Comparison of ENCODE assay signal across 23 cellular contexts in the genomic region with DNA sequence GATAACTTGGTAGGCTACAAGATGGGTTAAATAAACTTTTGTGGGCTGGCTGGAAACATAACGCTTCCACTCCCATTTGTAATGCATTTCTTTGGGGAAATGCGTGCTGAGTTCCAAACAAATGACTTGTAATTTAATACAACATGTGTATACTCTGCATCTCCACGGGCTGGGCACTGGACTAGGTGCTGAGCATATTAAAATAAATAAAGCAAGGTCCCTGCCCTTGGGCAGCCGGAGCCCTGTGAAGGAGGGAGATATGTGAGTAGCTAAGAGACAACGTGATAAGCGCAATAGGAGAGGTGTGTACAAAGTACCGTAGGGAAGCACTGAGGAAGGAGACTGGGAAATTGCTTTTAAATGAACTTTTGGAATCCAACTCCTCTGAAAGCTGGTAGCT.
DNase-seq lines count a peak whose midpoint lies in the region; ATAC-seq and TF ChIP-seq lines count a peak whose summit lies in the region.
"Had no signal": no experiment of that assay in that cellular context is flagged by ENCODE, and none has a peak within 500 bp of the region (broad histone marks: within the 10 kb centered on the region; RNA-seq: fewer than 3 reads in every experiment).

No MANE protein-coding gene starts in this region.

- DNase-seq in Right ventricle myocardium inferior (ENCODE audit: missing footprints) (no peak), left ventricle myocardium inferior (no peak), iris pigment epithelial cell (ENCODE audit: low read depth) (peak; percentile 73), dedifferentiated amniotic fluid mesenchymal stem cell (ENCODE audit: extremely low spot score) (no peak), hippocampal formation (lab: John Stamatoyannopoulos, UW) (no peak)
- no peak for DNase-seq in activated T-helper 2 cell treated with anti-CD3 and anti-CD28 coated beads, Interferon-gamma antibody, Interleukin-2, Interleukin-4, amounts not matched to agents 10 μg/mL and 5 μg/mL and 100 μg/mL, durations not matched to agents 14 hours and 24 hours and 36 hours (ENCODE audit: low spot score)
- no peak for DNase-seq in effector CD4-positive, alpha-beta T cell
- DNase-seq in stimulated activated CD4-positive, alpha-beta T cell treated with anti-CD3 and anti-CD28 coated beads, Interleukin-2, amount 100 ng/mL, for 48 hours, result no peak
- DNase-seq: activated CD4-positive, alpha-beta T cell treated with anti-CD3 and anti-CD28 coated beads, Interleukin-2, amount 50 U/mL, for 1 hour; activated effector memory CD4-positive, alpha-beta T cell treated with Interleukin-2 at 50 U/mL for 16 hours; COR-L47; dermis blood vessel endothelial cell; GF-D8; KG1; kidney glomerular epithelial cell; NCI-H1105; NCI-H226; SHP77 treated with DMSO at 0.1 percent for 48 hours; spleen; stimulated activated naive CD8-positive, alpha-beta T cell treated with anti-CD3 and anti-CD28 coated beads, Interleukin-15, Interleukin-2, amounts not matched to agents 100 U/mL and 50 U/mL, for 24 hours; upper lobe of right lung had no signal

- no peak for TF ChIP-seq CTCF in left ventricle myocardium inferior (IDR thresholded peaks at IDR 0.05; ENCODE audit: borderline replicate concordance)

- peaks cover 9% of the 10 kb centered on the region for H3K4me1 ChIP-seq in left ventricle myocardium inferior
- H3K4me1 ChIP-seq: parathyroid adenoma, spleen, upper lobe of right lung had no signal

- H3K4me1 Mint-ChIP-seq in activated T-helper 2 cell treated with anti-CD3 and anti-CD28 coated beads, Interferon-gamma antibody, Interleukin-2, Interleukin-4, amounts not matched to agents 10 μg/mL and 5 μg/mL and 100 μg/mL, durations not matched to agents 14 hours and 24 hours and 36 hours (ENCODE audit: low read depth), result peaks cover 38% of the 10 kb centered on the region

- no peak overlapping the region for H3K4me3 Mint-ChIP-seq in activated T-helper 2 cell treated with anti-CD3 and anti-CD28 coated beads, Interferon-gamma antibody, Interleukin-2, Interleukin-4, amounts not matched to agents 10 μg/mL and 5 μg/mL and 100 μg/mL, durations not matched to agents 14 hours and 24 hours and 36 hours (ENCODE audit: low read depth)

- no peak overlapping the region for H3K4me3 ChIP-seq in left ventricle myocardium inferior
- H3K4me3 ChIP-seq: esophagus muscularis mucosa, spleen, upper lobe of right lung had no signal

- no peaks in the 10 kb centered on the region for H3K9me3 ChIP-seq in left ventricle myocardium inferior (replicated peaks)
- H3K9me3 ChIP-seq: esophagus muscularis mucosa, spleen, upper lobe of right lung had no signal

- H3K27me3 ChIP-seq in left ventricle myocardium inferior (ENCODE audit: low read depth), result peaks cover 56% of the 10 kb centered on the region

- intact Hi-C loops in Right ventricle myocardium inferior (cut with DNase I) (no loop called here), left ventricle myocardium inferior (cut with micrococcal nuclease) (no loop called here)
- intact Hi-C loops in activated T-helper 2 cell treated with anti-CD3 and anti-CD28 coated beads, Interferon-gamma antibody, Interleukin-2, Interleukin-4, amounts not matched to agents 10 μg/mL and 5 μg/mL and 100 μg/mL, durations not matched to agents 14 hours and 24 hours and 36 hours (cut with micrococcal nuclease), result no loop called here

- ATAC-seq in Right ventricle myocardium inferior, result peak; percentile 23
- ATAC-seq: stimulated activated naive CD8-positive, alpha-beta T cell treated with anti-CD3 and anti-CD28 coated beads, Interleukin-15, Interleukin-2, amounts not matched to agents 100 U/mL and 50 U/mL, for 24 hours; upper lobe of right lung had no signal

- H3K36me3 ChIP-seq in left ventricle myocardium inferior, result no peaks in the 10 kb centered on the region
- H3K36me3 ChIP-seq: esophagus muscularis mucosa, spleen, upper lobe of right lung had no signal

- H3K27me3 Mint-ChIP-seq in activated T-helper 2 cell treated with anti-CD3 and anti-CD28 coated beads, Interferon-gamma antibody, Interleukin-2, Interleukin-4, amounts not matched to agents 10 μg/mL and 5 μg/mL and 100 μg/mL, durations not matched to agents 14 hours and 24 hours and 36 hours (ENCODE audit: low read depth), result no peaks in the 10 kb centered on the region

- no peak overlapping the region for H3K27ac ChIP-seq in left ventricle myocardium inferior (replicated peaks)
- H3K27ac ChIP-seq: esophagus muscularis mucosa, parathyroid adenoma, spleen, upper lobe of right lung had no signal

- peak overlapping the region; percentile 61 for H3K27ac Mint-ChIP-seq in activated T-helper 2 cell treated with anti-CD3 and anti-CD28 coated beads, Interferon-gamma antibody, Interleukin-2, Interleukin-4, amounts not matched to agents 10 μg/mL and 5 μg/mL and 100 μg/mL, durations not matched to agents 14 hours and 24 hours and 36 hours

- no peaks in the 10 kb centered on the region for H3K36me3 Mint-ChIP-seq in activated T-helper 2 cell treated with anti-CD3 and anti-CD28 coated beads, Interferon-gamma antibody, Interleukin-2, Interleukin-4, amounts not matched to agents 10 μg/mL and 5 μg/mL and 100 μg/mL, durations not matched to agents 14 hours and 24 hours and 36 hours (ENCODE audit: low read depth)

- H3K9me3 Mint-ChIP-seq in activated T-helper 2 cell treated with anti-CD3 and anti-CD28 coated beads, Interferon-gamma antibody, Interleukin-2, Interleukin-4, amounts not matched to agents 10 μg/mL and 5 μg/mL and 100 μg/mL, durations not matched to agents 14 hours and 24 hours and 36 hours, result no peaks in the 10 kb centered on the region
